8 cellular contexts compared by ENCODE assay signal in the genomic region with DNA sequence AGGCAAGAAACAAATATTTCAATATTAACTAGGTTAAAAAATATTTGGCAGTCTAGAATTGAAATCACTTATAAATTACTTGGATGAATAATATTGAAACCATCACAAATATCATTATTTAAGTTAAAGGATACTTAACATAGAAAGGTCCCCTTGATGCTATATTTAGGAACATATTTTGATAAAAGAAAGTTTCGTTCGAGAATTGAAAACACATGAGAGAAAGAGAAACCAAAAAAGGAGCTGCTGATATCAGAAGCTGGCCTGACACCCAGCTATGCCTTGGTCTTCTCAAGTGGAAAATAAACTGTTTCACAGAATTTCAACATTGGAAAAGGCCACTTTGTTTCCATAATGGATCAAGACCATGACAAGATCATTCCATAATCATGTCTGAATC.
DNase-seq lines count a peak whose midpoint lies in the region; ATAC-seq and TF ChIP-seq lines count a peak whose summit lies in the region.

No MANE protein-coding gene starts in this region.

- peaks cover 2% of the 10 kb centered on the region for H3K36me3 Mint-ChIP-seq in stimulated activated memory B cell treated with anti-CD40 and anti-IgM and Interleukin-4, amounts not matched to agents 10 μg/mL and 1 μg/mL and 100 μg/mL, for 72 hours

- H3K9ac ChIP-seq in SU-DHL-6 (ENCODE audit: low read length) = peak overlapping the region; percentile 50

- H3K4me3 ChIP-seq in GM12865 (ENCODE audit: low read depth, low read length) = no peak overlapping the region
- peak overlapping the region; percentile 29 for H3K4me3 ChIP-seq in SU-DHL-6 (ENCODE audit: insufficient read depth, low read length, poor library complexity, severe bottlenecking)

- peaks cover 36% of the 10 kb centered on the region for H3F3A ChIP-seq in SU-DHL-6 (ENCODE audit: insufficient read depth)

- peaks cover 18% of the 10 kb centered on the region for H3K4me1 Mint-ChIP-seq in stimulated activated memory B cell treated with anti-CD40 and anti-IgM and Interleukin-4, amounts not matched to agents 10 μg/mL and 1 μg/mL and 100 μg/mL, for 72 hours

- H4K20me1 ChIP-seq in SU-DHL-6 (ENCODE audit: low read depth, low read length) = no peaks in the 10 kb centered on the region

- no peaks in the 10 kb centered on the region for H3K9me3 ChIP-seq in SU-DHL-6 (ENCODE audit: insufficient read depth, low read length)

- no peak overlapping the region for H3K27ac Mint-ChIP-seq in stimulated activated memory B cell treated with anti-CD40 and anti-IgM and Interleukin-4, amounts not matched to agents 10 μg/mL and 1 μg/mL and 100 μg/mL, for 72 hours

- H3K36me3 ChIP-seq in SU-DHL-6 (ENCODE audit: low read length) = peaks cover 3% of the 10 kb centered on the region; the same call in 1 of the 2 replicates

- H3K27ac ChIP-seq in SU-DHL-6 (ENCODE audit: low read depth, low read length) = peak overlapping the region; percentile 100

- H2AFZ ChIP-seq in SU-DHL-6 (ENCODE audit: low read depth, low read length, severe bottlenecking) = no peak overlapping the region

- H3K4me3 Mint-ChIP-seq in stimulated activated memory B cell treated with anti-CD40 and anti-IgM and Interleukin-4, amounts not matched to agents 10 μg/mL and 1 μg/mL and 100 μg/mL, for 72 hours = no peak overlapping the region

- no peaks in the 10 kb centered on the region for H3K9me2 ChIP-seq in SU-DHL-6 (replicated peaks; ENCODE audit: insufficient read depth, low read length)

- H3K9me3 Mint-ChIP-seq in stimulated activated memory B cell treated with anti-CD40 and anti-IgM and Interleukin-4, amounts not matched to agents 10 μg/mL and 1 μg/mL and 100 μg/mL, for 72 hours = peaks cover 7% of the 10 kb centered on the region

- H3K27me3 ChIP-seq in SU-DHL-6 (ENCODE audit: low read length) = no peaks in the 10 kb centered on the region

- DNase-seq in GM12865 (ENCODE audit: low read depth) (peak; percentile 2), NCI-H1417 treated with DMSO at 0.1 percent for 48 hours (lab: John Stamatoyannopoulos, UW) (no peak), iPS-NIHi11 (ENCODE audit: low spot score) (no peak), OCI-M2 (lab: John Stamatoyannopoulos, UW; ENCODE audit: unreplicated experiment) (no peak)

- H3K4me2 ChIP-seq in SU-DHL-6 (ENCODE audit: low read depth, low read length, poor library complexity, severe bottlenecking) = peak overlapping the region; percentile 93

- TF ChIP-seq CTCF in GM12865 (IDR thresholded peaks at IDR 0.05; ENCODE audit: insufficient read depth, low read depth, low read length, missing control alignments) (no peak), SU-DHL-6 (IDR thresholded peaks at IDR 0.05; ENCODE audit: insufficient read depth, low read length, poor library complexity, severe bottlenecking) (no peak)

- H3K27me3 Mint-ChIP-seq in stimulated activated memory B cell treated with anti-CD40 and anti-IgM and Interleukin-4, amounts not matched to agents 10 μg/mL and 1 μg/mL and 100 μg/mL, for 72 hours = no peaks in the 10 kb centered on the region

- H3K79me2 ChIP-seq in SU-DHL-6 (ENCODE audit: insufficient read depth, low read length) = no peaks in the 10 kb centered on the region

- ATAC-seq in GM19467 (IDR thresholded peaks at IDR 0.05; ENCODE audit: unreplicated experiment) = peak; percentile 56
- peak; percentile 42 for ATAC-seq in HG03066 (IDR thresholded peaks at IDR 0.05; ENCODE audit: low read depth, unreplicated experiment)
- ATAC-seq in stimulated activated memory B cell treated with anti-CD40 and anti-IgM and Interleukin-4, amounts not matched to agents 10 μg/mL and 1 μg/mL and 100 μg/mL, for 72 hours = no peak
